Comparison of ENCODE assay signal across 17 cellular contexts in genomic region chr5:77390795-77391194, GRCh38.
DNase-seq lines count a peak whose midpoint lies in the region; FAIRE-seq and TF ChIP-seq lines count a peak whose summit lies in the region.
"Had no signal": no experiment of that assay in that cellular context is flagged by ENCODE, and none has a peak within 500 bp of the region (broad histone marks: within the 10 kb centered on the region; RNA-seq: fewer than 3 reads in every experiment).

No MANE protein-coding gene starts in this region.

- H3F3A ChIP-seq in PC-9 (ENCODE audit: insufficient read depth, low read depth) = no peaks in the 10 kb centered on the region

- no peaks in the 10 kb centered on the region for H4K20me1 ChIP-seq in mammary epithelial cell (ENCODE audit: insufficient read depth, low read length)
- H4K20me1 ChIP-seq in PC-9 (ENCODE audit: insufficient read depth) = no peaks in the 10 kb centered on the region

- POLR2A ChIA-PET in AG04449 (lab: Yijun Ruan, JAX) = no interaction called here
- POLR2A ChIA-PET in PC-9 (lab: Charles Lee; ENCODE audit: unreplicated experiment) = no interaction called here

- H3K4me3 ChIP-seq in AG04449 (ENCODE audit: low read depth, low read length) (no peak overlapping the region), mammary epithelial cell (replicated peaks in 1 of 3; ENCODE audit: insufficient read depth in 1 of 3, low read depth in 2 of 3, low read length in 3 of 3) (no peak overlapping the region), liver (ENCODE audit: low read depth in 1 of 3, low read length in 3 of 3) (no peak overlapping the region), PC-9 (no peak overlapping the region)
- H3K4me3 ChIP-seq: neural progenitor cell had no signal

- BruUV-seq in mammary epithelial cell (replicated peaks; lab: Mats Ljungman, UMichigan) = no TSS peak
- BruUV-seq in PC-9 (replicated peaks; lab: Mats Ljungman, UMichigan) = no TSS peak

- no peak for TF ChIP-seq CTCF in AG04449 (IDR thresholded peaks at IDR 0.05; ENCODE audit: insufficient read depth, low read length, missing control alignments)
- TF ChIP-seq CTCF in mammary epithelial cell (conservative IDR thresholded peaks at IDR 0.05 in 1 of 2, IDR thresholded peaks at IDR 0.05 in 1 of 2; ENCODE audit: extremely low read depth in 1 of 2, insufficient read depth in 1 of 2, low read depth in 1 of 2, low read length in 2 of 2) = no peak
- no peak for TF ChIP-seq CTCF in liver (IDR thresholded peaks at IDR 0.05; ENCODE audit: low read depth, low read length, missing input control)
- TF ChIP-seq CTCF in PC-9 (conservative IDR thresholded peaks at IDR 0.05) = no peak
- TF ChIP-seq CTCF in D721Med (IDR thresholded peaks at IDR 0.05; ENCODE audit: insufficient read depth, missing control alignments) = no peak

- dilution Hi-C loops in mammary epithelial cell (cut with HindIII; ENCODE audit: low sequenced_read_pairs) = no loop called here

- H3K4me1 ChIP-seq in mammary epithelial cell (ENCODE audit: insufficient read depth, low read length) = no peaks in the 10 kb centered on the region
- H3K4me1 ChIP-seq in liver (ENCODE audit: control insufficient read depth in 4 of 4, insufficient read depth in 4 of 4, low read length in 3 of 4) = peaks cover 0 to 15% (median 8%) of the 10 kb centered on the region in 4 donors
- no peaks in the 10 kb centered on the region for H3K4me1 ChIP-seq in PC-9 (replicated peaks; ENCODE audit: insufficient read depth)
- H3K4me1 ChIP-seq: neural progenitor cell had no signal

- H3K9me3 ChIP-seq in mammary epithelial cell (replicated peaks; ENCODE audit: insufficient read depth, low read length) (no peaks in the 10 kb centered on the region), liver (ENCODE audit: control insufficient read depth in 4 of 4, low read length in 3 of 4) (no peaks in the 10 kb centered on the region), PC-9 (ENCODE audit: insufficient read depth, low read depth) (no peaks in the 10 kb centered on the region)

- 8% methylated on average over 2 of the region's 2 CpGs for WGBS in mammary epithelial cell (ENCODE audit: low coverage, missing lambda C conversion rate)
- WGBS in liver = 29% methylated on average over 2 of the region's 2 CpGs

- H3K27ac ChIP-seq in mammary epithelial cell (ENCODE audit: insufficient read depth, low read depth, low read length) (no peak overlapping the region), liver (ENCODE audit: low read depth in 1 of 2, low read length in 2 of 2) (peak overlapping the region in 1 of 2 donors; percentile 45), PC-9 (no peak overlapping the region)
- H3K27ac ChIP-seq: neural progenitor cell had no signal

- in situ Hi-C loops in mammary epithelial cell (cut with MboI; ENCODE audit: low sequenced_read_pairs in 2 of 2) = no loop called here

- no peak overlapping the region for H3K4me2 ChIP-seq in mammary epithelial cell (ENCODE audit: insufficient read depth, low read depth, low read length)
- H3K4me2 ChIP-seq in PC-9 = no peak overlapping the region
- H3K4me2 ChIP-seq: neural progenitor cell had no signal

- H3K27me3 ChIP-seq in mammary epithelial cell (ENCODE audit: insufficient read depth, low read length) (no peaks in the 10 kb centered on the region), liver (ENCODE audit: control insufficient read depth in 4 of 4, insufficient read depth in 4 of 4, low read length in 3 of 4) (no peaks in the 10 kb centered on the region), PC-9 (ENCODE audit: insufficient read depth, low read depth) (peaks cover 7% of the 10 kb centered on the region; the same call in 1 of the 2 replicates)
- H3K27me3 ChIP-seq: neural progenitor cell had no signal

- no peaks in the 10 kb centered on the region for H3K79me2 ChIP-seq in mammary epithelial cell (ENCODE audit: insufficient read depth, low read length)
- no peaks in the 10 kb centered on the region for H3K79me2 ChIP-seq in PC-9 (ENCODE audit: low read depth)

- no peak overlapping the region for H3K9ac ChIP-seq in mammary epithelial cell (ENCODE audit: insufficient read depth, low read length)
- H3K9ac ChIP-seq in liver (ENCODE audit: low read depth in 1 of 2, low read length in 2 of 2) = no peak overlapping the region
- H3K9ac ChIP-seq: neural progenitor cell had no signal

- no peak for FAIRE-seq in D721Med (lab: Jason Lieb, UNC)
- FAIRE-seq: GM12891, TTC549 had no signal

- intact Hi-C loops in mammary epithelial cell (cut with micrococcal nuclease) (no loop called here), PC-9 (cut with micrococcal nuclease; ENCODE audit: unreplicated experiment) (no loop called here)

- H3K36me3 ChIP-seq in mammary epithelial cell (ENCODE audit: insufficient read depth, low read length) (no peaks in the 10 kb centered on the region), liver (ENCODE audit: control insufficient read depth in 4 of 4, insufficient read depth in 3 of 4, low read depth in 1 of 4, low read length in 3 of 4) (no peaks in the 10 kb centered on the region), PC-9 (ENCODE audit: low read depth) (no peaks in the 10 kb centered on the region)
- H3K36me3 ChIP-seq: neural progenitor cell had no signal

- DNase-seq in AG04449 (ENCODE audit: low read depth, low spot score) (peak; percentile 47), HS-5 (ENCODE audit: low read depth) (peak; percentile 47), mammary epithelial cell (peak; percentile 29), PC-9 (no peak), SIG-M5 (lab: John Stamatoyannopoulos, UW) (no peak), D721Med (ENCODE audit: insufficient read length, low spot score) (no peak)
- DNase-seq in activated CD4-positive, alpha-beta T cell treated with anti-CD3 and anti-CD28 coated beads, Interleukin-2, amount 50 U/mL, for 48 hours = no peak
- DNase-seq: hippocampal formation, Karpas-422, left ventricle myocardium superior, NCI-H2029, NCI-H82, SHP77 had no signal

- CTCF ChIA-PET in AG04449 (lab: Yijun Ruan, JAX) (no interaction called here), mammary epithelial cell (lab: Charles Lee; ENCODE audit: low non-redundant PET) (no interaction called here), PC-9 (lab: Charles Lee) (no interaction called here)

- TF ChIP-seq RAD21 in liver (IDR thresholded peaks at IDR 0.05) = peak; percentile 22 to 29

- H2AFZ ChIP-seq in mammary epithelial cell (ENCODE audit: low read depth, low read length) (no peak overlapping the region), PC-9 (no peak overlapping the region)
- H2AFZ ChIP-seq: neural progenitor cell had no signal

- H3K9me2 ChIP-seq in PC-9 (ENCODE audit: insufficient read depth) = no peaks in the 10 kb centered on the region

TF ChIP-seq in liver, 16 proteins besides CTCF, POLR2A, EP300 and RAD21 (continues in another document):
- no peak for TF ChIP-seq TAF1 (conservative IDR thresholded peaks at IDR 0.05)
- TF ChIP-seq NR2F2 (IDR thresholded peaks at IDR 0.05) = no peak
- TF ChIP-seq YY1 (IDR thresholded peaks at IDR 0.05) = peak; percentile 45
- peak; percentile 33 for TF ChIP-seq FOXA2 (IDR thresholded peaks at IDR 0.05)
- peak; percentile 39 for TF ChIP-seq REST (IDR thresholded peaks at IDR 0.05)
- peak; percentile 24 for TF ChIP-seq ZBTB33 (IDR thresholded peaks at IDR 0.05)
- peak; percentile 26 for TF ChIP-seq FOXA1 (IDR thresholded peaks at IDR 0.05)
- peak; percentile 15 for TF ChIP-seq HNF4G (IDR thresholded peaks at IDR 0.05)
- no peak for TF ChIP-seq ATF3 (IDR thresholded peaks at IDR 0.05)
- TF ChIP-seq HNF4A (conservative IDR thresholded peaks at IDR 0.05) = peak; percentile 70 to 88
- peak in 1 of 2 donors; percentile 31 for TF ChIP-seq EGR1 (IDR thresholded peaks at IDR 0.05; ENCODE audit: low read depth in 2 of 2)

Comparison
In these comparisons a context has a peak if more than half of its experiments do, and no peak if none do; other contexts are left out.
1. DNase-seq: peak in AG04449 (single experiment), HS-5 (single experiment) and mammary epithelial cell (single experiment); none in PC-9 (0 of 2), activated CD4-positive, alpha-beta T cell treated with anti-CD3 and anti-CD28 coated beads, Interleukin-2, amount 50 U/mL, for 48 hours (0 of 2), SIG-M5 (single experiment) and D721Med (single experiment).